Comparison of ENCODE assay signal across 12 cellular contexts in the genomic region with DNA sequence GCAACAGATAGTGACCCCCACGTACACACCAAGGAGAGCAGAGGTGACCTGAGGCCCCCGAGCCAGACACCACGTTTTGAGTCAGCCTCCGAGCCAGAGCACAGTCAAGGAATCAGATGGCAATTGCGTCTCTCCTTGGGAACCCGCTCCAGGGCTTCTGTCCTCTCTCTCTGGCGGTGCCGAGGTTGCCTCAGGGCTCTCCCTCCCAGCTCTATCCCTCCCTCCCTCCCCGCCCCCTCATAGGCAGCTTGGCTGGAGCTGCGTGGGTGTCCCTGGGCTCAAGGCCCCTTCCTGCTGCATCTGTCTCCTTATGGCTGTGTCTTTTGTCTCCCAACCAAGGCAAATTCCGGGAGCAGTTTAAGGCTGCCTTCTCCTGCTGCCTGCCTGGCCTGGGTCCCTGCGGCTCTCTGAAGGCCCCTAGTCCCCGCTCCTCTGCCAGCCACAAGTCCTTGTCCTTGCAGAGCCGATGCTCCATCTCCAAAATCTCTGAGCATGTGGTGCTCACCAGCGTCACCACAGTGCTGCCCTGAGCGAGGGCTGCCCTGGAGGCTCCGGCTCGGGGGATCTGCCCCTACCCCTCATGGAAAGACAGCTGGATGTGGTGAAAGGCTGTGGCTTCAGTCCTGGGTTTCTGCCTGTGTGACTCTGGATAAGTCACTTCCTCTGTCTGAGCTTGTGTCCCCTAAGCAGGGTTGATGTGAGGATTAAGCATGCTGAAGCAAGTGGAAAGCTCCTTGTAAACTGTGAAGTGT. TPM values are rescaled to one million over a fixed set of nuclear protein-coding genes. Genes with fewer than 3 reads are reported as not detected.
DNase-seq lines count a peak whose midpoint lies in the region; ATAC-seq, FAIRE-seq and TF ChIP-seq lines count a peak whose summit lies in the region.
"Had no signal": no experiment of that assay in that cellular context is flagged by ENCODE, and none has a peak within 500 bp of the region (broad histone marks: within the 10 kb centered on the region; RNA-seq: fewer than 3 reads in every experiment).

No MANE protein-coding gene starts in this region.

- peaks cover 3 to 16% (median 10%) of the 10 kb centered on the region in 4 experiments; a peak in 7 of 8 replicates for H3K36me3 ChIP-seq in H1 (ENCODE audit: control insufficient read depth in 2 of 4, insufficient read depth in 4 of 4, low read length in 3 of 4)

- DNase-seq in AG09319 (ENCODE audit: extremely low read depth, low read depth) (peak; percentile 23), M059J (ENCODE audit: low read depth) (peak; percentile 23), H1 (ENCODE audit: low read depth in 1 of 2, low spot score in 2 of 2) (no peak), nephron progenitor cell (peak; percentile 38), SKM-1 treated with dmso at 0.1 percent for 144 hours (lab: John Stamatoyannopoulos, UW; ENCODE audit: unreplicated experiment) (no peak), nucleus accumbens (lab: John Stamatoyannopoulos, UW) (no peak)
- DNase-seq: CD8-positive, alpha-beta memory T cell; Kasumi-1 had no signal

- no peak overlapping the region for H2BK120ac ChIP-seq in H1 (replicated peaks; ENCODE audit: low read depth, low read length)

- H3K23me2 ChIP-seq in H1 (ENCODE audit: low read depth, low read length), result no peaks in the 10 kb centered on the region

- TF ChIP-seq CTCF in AG09319 (IDR thresholded peaks at IDR 0.05; ENCODE audit: low read depth, low read length) (no peak), H1 (IDR thresholded peaks at IDR 0.05; ENCODE audit: control extremely low read depth in 1 of 3, insufficient read depth in 1 of 3, low read depth in 1 of 3, low read length in 3 of 3) (no peak), nephron progenitor cell (IDR thresholded peaks at IDR 0.05) (no peak)

- H3K9ac ChIP-seq in H1 (replicated peaks in 1 of 4; ENCODE audit: extremely low read depth in 1 of 4, low read depth in 3 of 4, low read length in 3 of 4), result no peak overlapping the region; a peak in 1 of 7 replicates

- no peak overlapping the region for H3K4me3 ChIP-seq in H1 (ENCODE audit: extremely low read depth in 1 of 4, insufficient read depth in 2 of 4, low read depth in 3 of 4, low read length in 4 of 4)

- no peak overlapping the region for H2AFZ ChIP-seq in H1 (ENCODE audit: low read length)

- CTCF ChIA-PET in H1 (lab: Charles Lee; ENCODE audit: partially characterized antibody), result interaction anchor here (0.7 to 5.2 kb wide), 5 partner anchors 8 to 205 kb away, joined by 3 to 40 read pairs (median 4); no protein-coding TSS in a partner anchor

- H3K4me1 Mint-ChIP-seq in nephron progenitor cell, result peaks cover 25% of the 10 kb centered on the region

- no peaks in the 10 kb centered on the region for H3K9me3 ChIP-seq in H1 (ENCODE audit: insufficient read depth in 2 of 2, low read depth in 1 of 2, low read length in 1 of 2)

- H3K79me2 ChIP-seq in H1 (ENCODE audit: control insufficient read depth in 1 of 2, insufficient read depth in 2 of 2, low read length in 2 of 2), result no peaks in the 10 kb centered on the region

- POLR2A ChIA-PET in H1 (lab: Charles Lee; ENCODE audit: partially characterized antibody), result interaction anchor here (0.6 to 1.5 kb wide), 3 partner anchors 8 to 14 kb away, joined by 3 to 7 read pairs (median 4); partner anchors contain the start of gene HCRTR1

- peaks cover 0 to 4% of the 10 kb centered on the region in 2 experiments for H4K20me1 ChIP-seq in H1 (replicated peaks in 1 of 2; ENCODE audit: control insufficient read depth in 1 of 2, insufficient read depth in 2 of 2, low read length in 2 of 2)

- no peak for TF ChIP-seq POLR2A in H1 (IDR thresholded peaks at IDR 0.05; ENCODE audit: control extremely low read depth in 1 of 2, low read depth in 2 of 2, low read length in 2 of 2)

- ATAC-seq in HG03196 (IDR thresholded peaks at IDR 0.05; ENCODE audit: unreplicated experiment), result no peak
- no peak for ATAC-seq in GM19463 (IDR thresholded peaks at IDR 0.05; ENCODE audit: unreplicated experiment)
- ATAC-seq: naive thymus-derived CD8-positive, alpha-beta T cell had no signal

- H2BK15ac ChIP-seq in H1 (ENCODE audit: low read length), result no peak overlapping the region

- TF ChIP-seq RAD21 in H1 (IDR thresholded peaks at IDR 0.05 in 1 of 2, conservative IDR thresholded peaks at IDR 0.05 in 1 of 2; ENCODE audit: low read depth in 2 of 2, low read length in 2 of 2), result no peak

- H4K8ac ChIP-seq in H1 (ENCODE audit: extremely low read depth, insufficient read depth, low read length), result peak overlapping the region; percentile 57; the same call in 1 of the 2 replicates

- no peak overlapping the region for H3K4me2 ChIP-seq in H1 (ENCODE audit: insufficient read depth in 1 of 2, low read depth in 2 of 2, low read length in 2 of 2)

- no peak overlapping the region for H3K4ac ChIP-seq in H1 (replicated peaks; ENCODE audit: insufficient read length, low read depth, low read length)

- H3K79me1 ChIP-seq in H1 (ENCODE audit: low read depth, low read length), result no peaks in the 10 kb centered on the region

- H3K56ac ChIP-seq in H1 (replicated peaks; ENCODE audit: insufficient read length, low read depth, low read length), result no peak overlapping the region

- no peak overlapping the region for H2BK5ac ChIP-seq in H1 (ENCODE audit: low read depth, low read length)

- FAIRE-seq in H1 (lab: Jason Lieb, UNC), result no peak
- FAIRE-seq: endothelial cell of umbilical vein had no signal

- no peaks in the 10 kb centered on the region for H3K27me3 Mint-ChIP-seq in nephron progenitor cell (ENCODE audit: low read depth, poor library complexity)
- H3K27me3 Mint-ChIP-seq: CD8-positive, alpha-beta memory T cell; naive thymus-derived CD8-positive, alpha-beta T cell had no signal

- no peak overlapping the region; the same call in 1 of the 2 replicates for H3K27ac ChIP-seq in H1 (ENCODE audit: low read depth, low read length)

- no peak overlapping the region for H4K91ac ChIP-seq in H1 (replicated peaks; ENCODE audit: insufficient read length, low read length)

- H3K4me1 ChIP-seq in H1 (replicated peaks in 1 of 4; ENCODE audit: control insufficient read depth in 3 of 4, insufficient read depth in 4 of 4, low read length in 3 of 4), result peaks cover 0 to 4% (median 0%) of the 10 kb centered on the region in 4 experiments; a peak in 1 of 7 replicates

- H3K18ac ChIP-seq in H1 (ENCODE audit: extremely low read depth, low read length), result no peak overlapping the region

- H3K14ac ChIP-seq in H1 (ENCODE audit: insufficient read length), result no peak overlapping the region

- no peak overlapping the region for H2AK5ac ChIP-seq in H1 (ENCODE audit: low read depth, low read length)

- 78% methylated on average over 15 of the region's 18 CpGs; no CpG with 5 or more reads in 1 of the 2 experiments for WGBS in H1 (ENCODE audit: extremely low coverage in 1 of 2, insufficient coverage in 1 of 2, insufficient read length in 1 of 2, insufficient replicate concordance in 2 of 2, low coverage in 1 of 2, low lambda C conversion rate in 2 of 2, missing lambda C conversion rate in 1 of 2), 2 experiments

- no peak overlapping the region for H3K4me3 Mint-ChIP-seq in nephron progenitor cell
- H3K4me3 Mint-ChIP-seq: CD8-positive, alpha-beta memory T cell; naive thymus-derived CD8-positive, alpha-beta T cell had no signal

- H3K9me3 Mint-ChIP-seq in nephron progenitor cell, result no peaks in the 10 kb centered on the region
- H3K9me3 Mint-ChIP-seq: CD8-positive, alpha-beta memory T cell; naive thymus-derived CD8-positive, alpha-beta T cell had no signal

- no peak overlapping the region for H2BK20ac ChIP-seq in H1 (ENCODE audit: low read length)

- no peaks in the 10 kb centered on the region for H3K27me3 ChIP-seq in H1 (replicated peaks in 1 of 4; ENCODE audit: control insufficient read depth in 3 of 4, extremely low read depth in 1 of 4, insufficient read depth in 3 of 4, low read length in 3 of 4)

- H3K36me3 Mint-ChIP-seq in nephron progenitor cell (ENCODE audit: low read depth), result peaks cover 15% of the 10 kb centered on the region

- TF ChIP-seq EP300 in H1 (IDR thresholded peaks at IDR 0.05; ENCODE audit: borderline replicate concordance in 1 of 2, low read depth in 2 of 2, low read length in 2 of 2), result no peak

- H2BK12ac ChIP-seq in H1 (ENCODE audit: low read depth, low read length), result no peak overlapping the region

- peak overlapping the region; percentile 42 for H3K27ac Mint-ChIP-seq in nephron progenitor cell

- H3K23ac ChIP-seq in H1 (ENCODE audit: insufficient read length), result no peak overlapping the region

- no peak overlapping the region for H4K5ac ChIP-seq in H1 (ENCODE audit: insufficient read length, low read depth, low read length)

RNA-seq across cellular contexts. Expression of gene HCRTR1, which starts 9.1 kb away (rescaled TPM):
- not detected in 2 replicates for total RNA-seq in M059J (2014; rRNA removed; shearing (Covaris generic))
- 0.35 and 0.44 TPM in 2 replicates for total RNA-seq in H1 (2021; fragmentation: NEBNext Ultra II Directional; extraction: Animal tissue kit (Norgen Biotek cat#: 25700))
- polyA plus RNA-seq in H1 (2011; rRNA removed), result 0.39 and 0.61 TPM in 2 replicates
- polyA plus RNA-seq in H1 (2011; cell fraction: cytosol; rRNA removed), result 0.65 TPM
- 1.2 TPM for polyA plus RNA-seq in H1 (2011; cell fraction: nucleus; rRNA removed)
- polyA plus RNA-seq in H1 (2012, experiment 1 of 2), result 0.29 to 0.44 TPM (median 0.36 TPM) in 3 of 4 replicates, not detected in the other
- polyA plus RNA-seq in H1 (2012, experiment 2 of 2), result 0.21 TPM
- 0.22 TPM for polyA plus RNA-seq in H1 (2013, experiment 1 of 2)
- 0.33 TPM for polyA plus RNA-seq in H1 (2013, experiment 2 of 2)
- polyA minus RNA-seq in H1 (2011; rRNA and poly(A)+ RNA removed), result 0.32 and 0.35 TPM in 2 replicates
- not detected for polyA minus RNA-seq in H1 (2011; cell fraction: cytosol; rRNA and poly(A)+ RNA removed)
- not detected for polyA minus RNA-seq in H1 (2011; cell fraction: nucleus; rRNA and poly(A)+ RNA removed)
- total RNA-seq: CD8-positive, alpha-beta memory T cell; naive thymus-derived CD8-positive, alpha-beta T cell had no signal
- polyA plus RNA-seq: CD8-positive, alpha-beta memory T cell; naive thymus-derived CD8-positive, alpha-beta T cell had no signal

RNA-seq across cellular contexts. Expression of gene PEF1, which starts 18.0 kb away (rescaled TPM):
- total RNA-seq in M059J (2014; rRNA removed; shearing (Covaris generic)), result 128 and 144 TPM in 2 replicates
- total RNA-seq in H1 (2021; fragmentation: NEBNext Ultra II Directional; extraction: Animal tissue kit (Norgen Biotek cat#: 25700)), result 35.2 and 38.8 TPM in 2 replicates
- 61.2 and 69.2 TPM in 2 replicates for polyA plus RNA-seq in H1 (2011; rRNA removed)
- polyA plus RNA-seq in H1 (2011; cell fraction: cytosol; rRNA removed), result 51.1 TPM
- polyA plus RNA-seq in H1 (2011; cell fraction: nucleus; rRNA removed), result 50.9 TPM
- 32.7 to 43.6 TPM (median 41.6 TPM) in 4 replicates for polyA plus RNA-seq in H1 (2012, experiment 1 of 2)
- polyA plus RNA-seq in H1 (2012, experiment 2 of 2), result 65.6 TPM
- polyA plus RNA-seq in H1 (2013, experiment 1 of 2), result 30.8 TPM
- polyA plus RNA-seq in H1 (2013, experiment 2 of 2), result 31.1 TPM
- 63.3 and 65.6 TPM in 2 replicates for polyA minus RNA-seq in H1 (2011; rRNA and poly(A)+ RNA removed)
- polyA minus RNA-seq in H1 (2011; cell fraction: cytosol; rRNA and poly(A)+ RNA removed), result 23.8 TPM
- 28.8 TPM for polyA minus RNA-seq in H1 (2011; cell fraction: nucleus; rRNA and poly(A)+ RNA removed)

RNA-seq across cellular contexts. Expression of gene TINAGL1, which starts 50.3 kb away (rescaled TPM):
- 15.3 and 26.1 TPM in 2 replicates for total RNA-seq in M059J (2014; rRNA removed; shearing (Covaris generic))
- 9.7 and 11.2 TPM in 2 replicates for total RNA-seq in H1 (2021; fragmentation: NEBNext Ultra II Directional; extraction: Animal tissue kit (Norgen Biotek cat#: 25700))
- 21.7 and 24.2 TPM in 2 replicates for polyA plus RNA-seq in H1 (2011; rRNA removed)
- polyA plus RNA-seq in H1 (2011; cell fraction: cytosol; rRNA removed), result 14.3 TPM
- polyA plus RNA-seq in H1 (2011; cell fraction: nucleus; rRNA removed), result 25.4 TPM
- 6.3 to 11.6 TPM (median 10.3 TPM) in 4 replicates for polyA plus RNA-seq in H1 (2012, experiment 1 of 2)
- 12.6 TPM for polyA plus RNA-seq in H1 (2012, experiment 2 of 2)
- polyA plus RNA-seq in H1 (2013, experiment 1 of 2), result 11.6 TPM
- 12.2 TPM for polyA plus RNA-seq in H1 (2013, experiment 2 of 2)
- polyA minus RNA-seq in H1 (2011; rRNA and poly(A)+ RNA removed), result 10.0 and 12.2 TPM in 2 replicates
- polyA minus RNA-seq in H1 (2011; cell fraction: cytosol; rRNA and poly(A)+ RNA removed), result 7.3 TPM
- 12.3 TPM for polyA minus RNA-seq in H1 (2011; cell fraction: nucleus; rRNA and poly(A)+ RNA removed)
- total RNA-seq: CD8-positive, alpha-beta memory T cell; naive thymus-derived CD8-positive, alpha-beta T cell had no signal
- polyA plus RNA-seq: CD8-positive, alpha-beta memory T cell; naive thymus-derived CD8-positive, alpha-beta T cell had no signal

Comparison
In these comparisons a context has a peak if more than half of its experiments do, and no peak if none do; other contexts are left out.
1. DNase-seq: peak in AG09319 (single experiment), M059J (single experiment) and nephron progenitor cell (single experiment); none in H1 (0 of 2), SKM-1 treated with dmso at 0.1 percent for 144 hours (single experiment) and nucleus accumbens (0 of 56).